ENCODE assay signal across 5 cellular contexts in genomic region chr6:111172563-111172962, GRCh38.
"Had no signal": no experiment of that assay in that cellular context is flagged by ENCODE, and none has a peak within 500 bp of the region (broad histone marks: within the 10 kb centered on the region; RNA-seq: fewer than 3 reads in every experiment).

No MANE protein-coding gene starts in this region.

- DNase-seq: H9, HCEC 1CT, IMR-90 had no signal

- H3K4me3 ChIP-seq: GM23338, K562 had no signal

- H3K9me3 Mint-ChIP-seq: GM23338, H9 had no signal

- H3K4me2 ChIP-seq: GM23338 had no signal

- ATAC-seq: K562 had no signal

- H3K27ac Mint-ChIP-seq: GM23338, H9 had no signal

- H2AFZ ChIP-seq: GM23338 had no signal

- H3K4me3 Mint-ChIP-seq: GM23338, H9 had no signal
